17 cellular contexts compared by ENCODE assay signal in the genomic region with DNA sequence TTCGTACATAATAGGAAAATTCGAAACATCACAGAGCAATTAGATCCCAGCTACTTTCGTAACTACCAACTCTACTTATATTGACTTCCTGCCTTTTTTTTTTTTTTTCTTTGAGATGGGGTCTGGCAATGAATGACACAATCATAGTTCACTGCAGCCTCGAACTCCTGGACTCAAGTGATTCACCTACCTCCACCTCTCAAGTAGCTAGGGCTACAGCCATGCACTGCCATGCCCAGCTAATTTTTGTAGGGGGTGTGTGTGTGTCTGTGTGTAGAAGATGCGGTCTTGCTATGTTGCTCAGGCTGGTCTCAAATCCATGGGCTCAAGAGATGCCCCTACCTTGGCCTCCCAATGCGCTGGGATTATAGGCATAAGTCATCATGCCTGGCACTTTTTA. TPM values are rescaled to one million over a fixed set of nuclear protein-coding genes. Genes with fewer than 3 reads are reported as not detected.
DNase-seq lines count a peak whose midpoint lies in the region; ATAC-seq, FAIRE-seq and TF ChIP-seq lines count a peak whose summit lies in the region.
"Had no signal": no experiment of that assay in that cellular context is flagged by ENCODE, and none has a peak within 500 bp of the region (broad histone marks: within the 10 kb centered on the region; RNA-seq: fewer than 3 reads in every experiment).

No MANE protein-coding gene starts in this region.

- no peaks in the 10 kb centered on the region for H3K79me2 ChIP-seq in GM12878 (ENCODE audit: control insufficient read depth, insufficient read depth, low read length)

- H3K27me3 ChIP-seq in GM12878 (replicated peaks in 1 of 2; ENCODE audit: control insufficient read depth in 2 of 2, insufficient read depth in 2 of 2, low read length in 1 of 2) (no peaks in the 10 kb centered on the region), esophagus squamous epithelium (no peaks in the 10 kb centered on the region)
- H3K27me3 ChIP-seq: gastrocnemius medialis, thyroid gland had no signal

- RAD21 ChIA-PET in GM12878 (lab: Charles Lee; ENCODE audit: unreplicated experiment) = interaction anchor here (1.1 kb wide), 1 partner anchor 64 kb away, joined by 4 read pairs; no protein-coding TSS in a partner anchor

- SMC1A ChIA-PET in GM12878 (lab: Charles Lee; ENCODE audit: uncharacterized antibody, unreplicated experiment) = interaction anchor here (1.4 kb wide), 2 partner anchors 23 to 85 kb away, joined by 4 read pairs; no protein-coding TSS in a partner anchor

- ATAC-seq in activated CD8-positive, alpha-beta T cell treated with anti-CD3 and anti-CD28 coated beads for 36 hours = peak; percentile 43
- ATAC-seq in activated CD8-positive, alpha-beta T cell treated with anti-CD3 and anti-CD28 coated beads, Interleukin-2, amount 10 ng/mL, durations not matched to agents 7 days and 5 days = no peak
- 0 out of 3 replicates have a peak, but pooled peaks have one; percentile 10 for ATAC-seq in GM12878
- ATAC-seq: activated CD8-positive, alpha-beta memory T cell treated with anti-CD3 and anti-CD28 coated beads, Interleukin-2, amount 10 ng/mL, durations not matched to agents 7 days and 5 days; gastrocnemius medialis had no signal

- H3K27ac Mint-ChIP-seq in activated CD8-positive, alpha-beta T cell treated with anti-CD3 and anti-CD28 coated beads for 36 hours = peak overlapping the region; percentile 80
- no peak overlapping the region for H3K27ac Mint-ChIP-seq in activated CD8-positive, alpha-beta T cell treated with anti-CD3 and anti-CD28 coated beads, Interleukin-2, amount 10 ng/mL, durations not matched to agents 7 days and 5 days
- H3K27ac Mint-ChIP-seq in progenitor cell of endocrine pancreas = peak overlapping the region; percentile 81
- H3K27ac Mint-ChIP-seq: activated CD8-positive, alpha-beta memory T cell treated with anti-CD3 and anti-CD28 coated beads, Interleukin-2, amount 10 ng/mL, durations not matched to agents 7 days and 5 days had no signal

- peaks cover 13% of the 10 kb centered on the region for H3K36me3 Mint-ChIP-seq in activated CD8-positive, alpha-beta T cell treated with anti-CD3 and anti-CD28 coated beads for 36 hours (ENCODE audit: low read depth)
- peaks cover 20% of the 10 kb centered on the region for H3K36me3 Mint-ChIP-seq in activated CD8-positive, alpha-beta T cell treated with anti-CD3 and anti-CD28 coated beads, Interleukin-2, amount 10 ng/mL, durations not matched to agents 7 days and 5 days (ENCODE audit: low read depth)
- peaks cover 5% of the 10 kb centered on the region for H3K36me3 Mint-ChIP-seq in progenitor cell of endocrine pancreas (ENCODE audit: insufficient read depth)

- H3K9me3 ChIP-seq in GM12878 (replicated peaks; ENCODE audit: control insufficient read depth, insufficient read depth, low read length) = no peaks in the 10 kb centered on the region
- no peaks in the 10 kb centered on the region for H3K9me3 ChIP-seq in esophagus squamous epithelium
- H3K9me3 ChIP-seq: gastrocnemius medialis, thyroid gland had no signal

- H3K4me3 Mint-ChIP-seq in activated CD8-positive, alpha-beta T cell treated with anti-CD3 and anti-CD28 coated beads for 36 hours = no peak overlapping the region
- no peak overlapping the region for H3K4me3 Mint-ChIP-seq in activated CD8-positive, alpha-beta T cell treated with anti-CD3 and anti-CD28 coated beads, Interleukin-2, amount 10 ng/mL, durations not matched to agents 7 days and 5 days
- H3K4me3 Mint-ChIP-seq in progenitor cell of endocrine pancreas (ENCODE audit: low read depth) = no peak overlapping the region
- H3K4me3 Mint-ChIP-seq: activated CD8-positive, alpha-beta memory T cell treated with anti-CD3 and anti-CD28 coated beads, Interleukin-2, amount 10 ng/mL, durations not matched to agents 7 days and 5 days had no signal

- no peak for TF ChIP-seq EP300 in GM12878 (IDR thresholded peaks at IDR 0.05; ENCODE audit: borderline replicate concordance in 1 of 2, control insufficient read depth in 1 of 2, low read depth in 2 of 2, low read length in 2 of 2)

- no peak overlapping the region for H3K9ac ChIP-seq in GM12878 (ENCODE audit: control insufficient read depth, insufficient read depth, low read length)
- H3K9ac ChIP-seq: KMS-11 had no signal

- H2AFZ ChIP-seq in GM12878 (ENCODE audit: control insufficient read depth, low read depth, low read length) = no peak overlapping the region

- 61% methylated on average over 6 of the region's 6 CpGs for WGBS in GM12878 (ENCODE audit: insufficient coverage, insufficient replicate concordance, low lambda C conversion rate, missing lambda C conversion rate)
- WGBS in esophagus squamous epithelium, 2 donors = 60 to 74% methylated on average over 6 of the region's 6 CpGs

- TF ChIP-seq RAD21 in GM12878 (IDR thresholded peaks at IDR 0.05; ENCODE audit: insufficient read depth, low read depth, low read length) = no peak

- no peak overlapping the region for H3K4me2 ChIP-seq in GM12878 (ENCODE audit: control insufficient read depth, insufficient read depth)
- H3K4me2 ChIP-seq: KMS-11 had no signal

- no peaks in the 10 kb centered on the region for H3K27me3 Mint-ChIP-seq in activated CD8-positive, alpha-beta T cell treated with anti-CD3 and anti-CD28 coated beads for 36 hours
- no peaks in the 10 kb centered on the region for H3K27me3 Mint-ChIP-seq in activated CD8-positive, alpha-beta T cell treated with anti-CD3 and anti-CD28 coated beads, Interleukin-2, amount 10 ng/mL, durations not matched to agents 7 days and 5 days (ENCODE audit: low read depth)
- H3K27me3 Mint-ChIP-seq in progenitor cell of endocrine pancreas = no peaks in the 10 kb centered on the region
- H3K27me3 Mint-ChIP-seq: activated CD8-positive, alpha-beta memory T cell treated with anti-CD3 and anti-CD28 coated beads, Interleukin-2, amount 10 ng/mL, durations not matched to agents 7 days and 5 days had no signal

- no peaks in the 10 kb centered on the region for H4K20me1 ChIP-seq in GM12878 (ENCODE audit: control insufficient read depth, insufficient read depth)

- POLR2A ChIA-PET in activated CD8-positive, alpha-beta T cell treated with anti-CD3 and anti-CD28 coated beads for 36 hours (lab: Charles Lee) = interaction anchor here (0.9 to 2.9 kb wide), 6 partner anchors 8 to 52 kb away, joined by 3 to 8 read pairs (median 4); no protein-coding TSS in a partner anchor
- POLR2A ChIA-PET in activated CD8-positive, alpha-beta T cell treated with anti-CD3 and anti-CD28 coated beads, Interleukin-2, amount 10 ng/mL, durations not matched to agents 7 days and 5 days (lab: Charles Lee) = interaction anchor here (0.6 to 1.6 kb wide), 3 partner anchors 13 to 253 kb away, joined by 3 to 4 read pairs (median 3); no protein-coding TSS in a partner anchor
- POLR2A ChIA-PET in GM12878 (lab: Charles Lee) = interaction anchor here (0.7 to 1.1 kb wide), 2 partner anchors 60 to 514 kb away, joined by 4 to 5 read pairs; no protein-coding TSS in a partner anchor

- CTCF ChIA-PET in activated CD8-positive, alpha-beta T cell treated with anti-CD3 and anti-CD28 coated beads for 36 hours (lab: Charles Lee) = no interaction called here
- CTCF ChIA-PET in activated CD8-positive, alpha-beta T cell treated with anti-CD3 and anti-CD28 coated beads, Interleukin-2, amount 10 ng/mL, durations not matched to agents 7 days and 5 days (lab: Charles Lee) = interaction anchor here (1.5 kb wide), 1 partner anchor 31 kb away, joined by 7 read pairs; no protein-coding TSS in a partner anchor
- CTCF ChIA-PET in GM12878 (lab: Yijun Ruan, JAX) = no interaction called here

- no peak for TF ChIP-seq CTCF in activated CD8-positive, alpha-beta T cell treated with anti-CD3 and anti-CD28 coated beads for 36 hours (IDR thresholded peaks at IDR 0.05)
- TF ChIP-seq CTCF in GM12878 (IDR thresholded peaks at IDR 0.05 in 2 of 3, conservative IDR thresholded peaks at IDR 0.05 in 1 of 3; ENCODE audit: control insufficient read depth in 2 of 3, extremely low read depth in 1 of 3, insufficient read depth in 1 of 3, low read depth in 3 of 3, low read length in 3 of 3) (no peak), progenitor cell of endocrine pancreas (IDR thresholded peaks at IDR 0.05; ENCODE audit: unreplicated experiment) (no peak), esophagus squamous epithelium (IDR thresholded peaks at IDR 0.05) (no peak), GM13977 (IDR thresholded peaks at IDR 0.05; ENCODE audit: extremely low read depth, insufficient read depth, missing control alignments) (no peak)

- DNase-seq in activated CD8-positive, alpha-beta T cell treated with anti-CD3 and anti-CD28 coated beads for 36 hours = peak; percentile 47
- no peak for DNase-seq in activated CD8-positive, alpha-beta T cell treated with anti-CD3 and anti-CD28 coated beads, Interleukin-2, amount 10 ng/mL, durations not matched to agents 7 days and 5 days
- DNase-seq in M059J (ENCODE audit: low read depth) (peak; percentile 26), GM12878 (ENCODE audit: low read depth, low spot score) (no peak), progenitor cell of endocrine pancreas (ENCODE audit: low spot score, unreplicated experiment) (no peak), NCI-H226 (no peak), esophagus squamous epithelium (lab: John Stamatoyannopoulos, UW) (no peak), GM13977 (ENCODE audit: low spot score) (no peak)
- DNase-seq: activated CD8-positive, alpha-beta memory T cell treated with anti-CD3 and anti-CD28 coated beads, Interleukin-2, amount 10 ng/mL, durations not matched to agents 7 days and 5 days; effector CD4-positive, alpha-beta T cell; gastrocnemius medialis; NCI-H146; NCI-H774; posterior cingulate gyrus; thyroid gland had no signal

- BruUV-seq in GM12878 (replicated peaks; lab: Mats Ljungman, UMichigan) = no TSS peak

- H3K4me3 ChIP-seq in GM12878 (no peak overlapping the region), esophagus squamous epithelium (no peak overlapping the region)
- H3K4me3 ChIP-seq: gastrocnemius medialis, thyroid gland had no signal

- H3K4me1 ChIP-seq in GM12878 (ENCODE audit: control insufficient read depth, insufficient read depth, low read length) (peaks cover 4% of the 10 kb centered on the region), esophagus squamous epithelium (peaks cover 0 to 3% (median under 1%) of the 10 kb centered on the region in 3 donors)

- FAIRE-seq in GM12878 (lab: Jason Lieb, UNC) = no peak
- FAIRE-seq: GM12891 had no signal

- TF ChIP-seq POLR2A in GM12878 (IDR thresholded peaks at IDR 0.05; ENCODE audit: low read depth, low read length) (no peak), esophagus squamous epithelium (IDR thresholded peaks at IDR 0.05) (no peak)

- H3K4me1 Mint-ChIP-seq in activated CD8-positive, alpha-beta T cell treated with anti-CD3 and anti-CD28 coated beads for 36 hours (ENCODE audit: low read depth) = peaks cover 17% of the 10 kb centered on the region
- peaks cover 7% of the 10 kb centered on the region for H3K4me1 Mint-ChIP-seq in activated CD8-positive, alpha-beta T cell treated with anti-CD3 and anti-CD28 coated beads, Interleukin-2, amount 10 ng/mL, durations not matched to agents 7 days and 5 days (ENCODE audit: low read depth)
- no peaks in the 10 kb centered on the region for H3K4me1 Mint-ChIP-seq in progenitor cell of endocrine pancreas (ENCODE audit: low read depth)

- in situ Hi-C loops in GM12878 (cut with MboI) (no loop called here), GM13977 (cut with MboI; ENCODE audit: low pct_unique_long_range_greater_than_20kb, low sequenced_read_pairs, unreplicated experiment) (no loop called here)

- H3K36me3 ChIP-seq in GM12878 (ENCODE audit: control insufficient read depth in 2 of 2, insufficient read depth in 2 of 2, low read length in 1 of 2) (peaks cover 0 to 7% of the 10 kb centered on the region in 2 experiments), esophagus squamous epithelium (peaks cover 4 to 36% (median 8%) of the 10 kb centered on the region in 3 donors)

- intact Hi-C loops in activated CD8-positive, alpha-beta T cell treated with anti-CD3 and anti-CD28 coated beads for 36 hours (cut with micrococcal nuclease) = no loop called here
- intact Hi-C loops in GM12878 (cut with micrococcal nuclease; ENCODE audit: unreplicated experiment) (no loop called here), esophagus squamous epithelium (cut with DNase I) (no loop called here)

- H3K27ac ChIP-seq in GM12878 (ENCODE audit: control insufficient read depth, insufficient read depth) (no peak overlapping the region), esophagus squamous epithelium (no peak overlapping the region)
- H3K27ac ChIP-seq: gastrocnemius medialis, KMS-11, thyroid gland had no signal

- H3K9me3 Mint-ChIP-seq in activated CD8-positive, alpha-beta T cell treated with anti-CD3 and anti-CD28 coated beads for 36 hours = no peaks in the 10 kb centered on the region
- H3K9me3 Mint-ChIP-seq in activated CD8-positive, alpha-beta T cell treated with anti-CD3 and anti-CD28 coated beads, Interleukin-2, amount 10 ng/mL, durations not matched to agents 7 days and 5 days (ENCODE audit: insufficient read depth) = no peaks in the 10 kb centered on the region
- H3K9me3 Mint-ChIP-seq in progenitor cell of endocrine pancreas (ENCODE audit: low read depth) = no peaks in the 10 kb centered on the region

RNA-seq across cellular contexts. Expression of a gene that starts 5.8 kb away (rescaled TPM):
- 100 to 1,000 TPM; 110 to 113 TPM for total RNA-seq in activated CD8-positive, alpha-beta T cell treated with anti-CD3 and anti-CD28 coated beads for 36 hours
- 10 to 100 TPM; 90.7 to 93.5 TPM for total RNA-seq in activated CD8-positive, alpha-beta T cell treated with anti-CD3 and anti-CD28 coated beads, Interleukin-2, amount 10 ng/mL, durations not matched to agents 7 days and 5 days
- 66.6 and 67.8 TPM in 2 replicates for total RNA-seq in M059J (2014; rRNA removed; shearing (Covaris generic))
- 42.6 and 50.2 TPM in 2 replicates for total RNA-seq in GM12878 (2013; cell fraction: nucleolus; rRNA removed)
- total RNA-seq in GM12878 (2014; rRNA removed) = 49.9 and 55.2 TPM in 2 replicates
- total RNA-seq in GM12878 (2014; rRNA removed; fragmentation: Illumina TruSeq; extraction: Trizol) = 57.6 and 58.4 TPM in 2 replicates
- total RNA-seq in GM12878 (2021) = 60.5 and 71.1 TPM in 2 replicates
- polyA plus RNA-seq in GM12878 (2011; ENCODE audit: low read depth) = 70.0 TPM
- 143 and 198 TPM in 2 replicates for polyA plus RNA-seq in GM12878 (2011; rRNA removed)
- 55.0 and 60.8 TPM in 2 replicates for polyA plus RNA-seq in GM12878 (2011; cell fraction: cytosol; rRNA removed)
- 32.5 and 35.7 TPM in 2 replicates for polyA plus RNA-seq in GM12878 (2011; cell fraction: nucleus; rRNA removed)
- 95.1 and 144 TPM in 2 replicates for polyA plus RNA-seq in GM12878 (2012)
- 105 and 125 TPM in 2 replicates for polyA plus RNA-seq in GM12878 (2014; fragmentation: Illumina TruSeq; extraction: Trizol)
- 100 to 1,000 TPM; 100 to 113 TPM for polyA plus RNA-seq in GM12878 (2014; fragmentation: Nextera tagmentation; extraction: Ambion mirVana)
- polyA plus RNA-seq in GM12878 (2014; rRNA removed) = 51.8 and 67.3 TPM in 2 replicates
- polyA plus RNA-seq in GM12878 (2016; fragmentation: Nextera tagmentation; extraction: Ambion mirVana) = 100 to 1,000 TPM; 153 to 154 TPM
- polyA minus RNA-seq in GM12878 (2011; rRNA and poly(A)+ RNA removed) = 35.6 and 57.1 TPM in 2 replicates
- polyA minus RNA-seq in GM12878 (2011; cell fraction: cytosol; rRNA and poly(A)+ RNA removed) = 26.6 and 28.4 TPM in 2 replicates
- polyA minus RNA-seq in GM12878 (2011; cell fraction: nucleus; rRNA and poly(A)+ RNA removed) = 12.2 and 16.5 TPM in 2 replicates
- 92.3 and 97.4 TPM in 2 replicates for total RNA-seq in progenitor cell of endocrine pancreas
- 10 to 100 TPM; 33.7 to 69.0 (median 57.6) TPM for total RNA-seq in esophagus squamous epithelium

RNA-seq across cellular contexts. Expression of a gene that starts 42.3 kb away (rescaled TPM):
- 100 to 1,000 TPM; 181 to 209 TPM for total RNA-seq in activated CD8-positive, alpha-beta T cell treated with anti-CD3 and anti-CD28 coated beads for 36 hours
- 100 to 1,000 TPM; 174 to 176 TPM for total RNA-seq in activated CD8-positive, alpha-beta T cell treated with anti-CD3 and anti-CD28 coated beads, Interleukin-2, amount 10 ng/mL, durations not matched to agents 7 days and 5 days
- 144 and 237 TPM in 2 replicates for total RNA-seq in M059J (2014; rRNA removed; shearing (Covaris generic))
- 599 and 630 TPM in 2 replicates for total RNA-seq in GM12878 (2013; cell fraction: nucleolus; rRNA removed)
- total RNA-seq in GM12878 (2014; rRNA removed) (134 and 173 TPM in 2 replicates), GM12878 (2014; rRNA removed; fragmentation: Illumina TruSeq; extraction: Trizol) (394 and 401 TPM in 2 replicates), GM12878 (2021) (180 and 213 TPM in 2 replicates), progenitor cell of endocrine pancreas (324 and 336 TPM in 2 replicates), esophagus squamous epithelium (100 to 1,000 TPM; 103 to 185 (median 147) TPM)
- 70.2 TPM for polyA plus RNA-seq in GM12878 (2011; ENCODE audit: low read depth)
- polyA plus RNA-seq in GM12878 (2011; rRNA removed) (230 and 407 TPM in 2 replicates), GM12878 (2014; fragmentation: Illumina TruSeq; extraction: Trizol) (276 and 414 TPM in 2 replicates), GM12878 (2014; fragmentation: Nextera tagmentation; extraction: Ambion mirVana) (100 to 1,000 TPM; 149 to 187 TPM), GM12878 (2014; rRNA removed) (194 and 201 TPM in 2 replicates), GM12878 (2016; fragmentation: Nextera tagmentation; extraction: Ambion mirVana) (100 to 1,000 TPM; 347 to 380 TPM)
- 102 and 125 TPM in 2 replicates for polyA plus RNA-seq in GM12878 (2011; cell fraction: cytosol; rRNA removed)
- polyA plus RNA-seq in GM12878 (2011; cell fraction: nucleus; rRNA removed) = 123 and 141 TPM in 2 replicates
- polyA plus RNA-seq in GM12878 (2012) = 146 and 152 TPM in 2 replicates
- polyA minus RNA-seq in GM12878 (2011; rRNA and poly(A)+ RNA removed) = 284 and 298 TPM in 2 replicates
- 79.1 and 117 TPM in 2 replicates for polyA minus RNA-seq in GM12878 (2011; cell fraction: cytosol; rRNA and poly(A)+ RNA removed)
- 110 and 161 TPM in 2 replicates for polyA minus RNA-seq in GM12878 (2011; cell fraction: nucleus; rRNA and poly(A)+ RNA removed)

RNA-seq across cellular contexts. Expression of a gene that starts 47.3 kb away (rescaled TPM):
- under 1 TPM; 0.63 to 0.89 TPM for total RNA-seq in activated CD8-positive, alpha-beta T cell treated with anti-CD3 and anti-CD28 coated beads for 36 hours
- 1 to 10 TPM; 1.2 to 1.5 TPM for total RNA-seq in activated CD8-positive, alpha-beta T cell treated with anti-CD3 and anti-CD28 coated beads, Interleukin-2, amount 10 ng/mL, durations not matched to agents 7 days and 5 days
- total RNA-seq in M059J (2014; rRNA removed; shearing (Covaris generic)) = not detected in 2 replicates
- 24.3 and 24.7 TPM in 2 replicates for total RNA-seq in GM12878 (2013; cell fraction: nucleolus; rRNA removed)
- total RNA-seq in GM12878 (2014; rRNA removed) (0.98 and 1.2 TPM in 2 replicates), GM12878 (2014; rRNA removed; fragmentation: Illumina TruSeq; extraction: Trizol) (1.7 and 2.4 TPM in 2 replicates), GM12878 (2021) (4.1 and 4.7 TPM in 2 replicates), progenitor cell of endocrine pancreas (0.20 and 0.48 TPM in 2 replicates), esophagus squamous epithelium (1 to 10 TPM in 1 of 4 donors, not detected in 3; 6.4 TPM)
- polyA plus RNA-seq in GM12878 (2011; ENCODE audit: low read depth) = 1.2 TPM
- polyA plus RNA-seq in GM12878 (2011; rRNA removed) (1.1 and 1.5 TPM in 2 replicates), GM12878 (2014; fragmentation: Illumina TruSeq; extraction: Trizol) (0.95 and 1.7 TPM in 2 replicates), GM12878 (2014; fragmentation: Nextera tagmentation; extraction: Ambion mirVana) (under 1 TPM; 0.35 to 0.74 TPM), GM12878 (2014; rRNA removed) (3.2 and 3.3 TPM in 2 replicates), GM12878 (2016; fragmentation: Nextera tagmentation; extraction: Ambion mirVana) (1 to 10 TPM; 1.5 to 1.6 TPM)
- polyA plus RNA-seq in GM12878 (2011; cell fraction: cytosol; rRNA removed) = 1.2 and 1.3 TPM in 2 replicates
- 18.8 and 22.0 TPM in 2 replicates for polyA plus RNA-seq in GM12878 (2011; cell fraction: nucleus; rRNA removed)
- 3.3 and 4.3 TPM in 2 replicates for polyA plus RNA-seq in GM12878 (2012)
- 5.6 and 11.2 TPM in 2 replicates for polyA minus RNA-seq in GM12878 (2011; rRNA and poly(A)+ RNA removed)
- polyA minus RNA-seq in GM12878 (2011; cell fraction: cytosol; rRNA and poly(A)+ RNA removed) = not detected in 2 replicates
- 9.8 and 16.2 TPM in 2 replicates for polyA minus RNA-seq in GM12878 (2011; cell fraction: nucleus; rRNA and poly(A)+ RNA removed)
- total RNA-seq: gastrocnemius medialis, thyroid gland had no signal

RNA-seq across cellular contexts. Expression of a gene that starts 53.9 kb away (rescaled TPM):
- 10 to 100 TPM; 14.4 to 14.5 TPM for total RNA-seq in activated CD8-positive, alpha-beta T cell treated with anti-CD3 and anti-CD28 coated beads for 36 hours
- total RNA-seq in activated CD8-positive, alpha-beta T cell treated with anti-CD3 and anti-CD28 coated beads, Interleukin-2, amount 10 ng/mL, durations not matched to agents 7 days and 5 days = 10 to 100 TPM; 19.0 to 19.9 TPM
- not detected in 2 replicates for total RNA-seq in M059J (2014; rRNA removed; shearing (Covaris generic))
- 108 and 124 TPM in 2 replicates for total RNA-seq in GM12878 (2013; cell fraction: nucleolus; rRNA removed)
- 211 and 238 TPM in 2 replicates for total RNA-seq in GM12878 (2014; rRNA removed)
- 132 and 157 TPM in 2 replicates for total RNA-seq in GM12878 (2014; rRNA removed; fragmentation: Illumina TruSeq; extraction: Trizol)
- 200 and 218 TPM in 2 replicates for total RNA-seq in GM12878 (2021)
- polyA plus RNA-seq in GM12878 (2011; ENCODE audit: low read depth) = 170 TPM
- polyA plus RNA-seq in GM12878 (2011; rRNA removed) = 37.4 and 65.2 TPM in 2 replicates
- polyA plus RNA-seq in GM12878 (2011; cell fraction: cytosol; rRNA removed) = 96.6 and 144 TPM in 2 replicates
- polyA plus RNA-seq in GM12878 (2011; cell fraction: nucleus; rRNA removed) = 140 and 154 TPM in 2 replicates
- 253 and 361 TPM in 2 replicates for polyA plus RNA-seq in GM12878 (2012)
- polyA plus RNA-seq in GM12878 (2014; fragmentation: Illumina TruSeq; extraction: Trizol) = 44.1 and 147 TPM in 2 replicates
- 10 to 100 TPM; 19.3 to 56.9 TPM for polyA plus RNA-seq in GM12878 (2014; fragmentation: Nextera tagmentation; extraction: Ambion mirVana)
- 291 and 321 TPM in 2 replicates for polyA plus RNA-seq in GM12878 (2014; rRNA removed)
- 100 to 1,000 TPM; 369 to 406 TPM for polyA plus RNA-seq in GM12878 (2016; fragmentation: Nextera tagmentation; extraction: Ambion mirVana)
- 43.4 and 79.0 TPM in 2 replicates for polyA minus RNA-seq in GM12878 (2011; rRNA and poly(A)+ RNA removed)
- 21.8 and 23.1 TPM in 2 replicates for polyA minus RNA-seq in GM12878 (2011; cell fraction: cytosol; rRNA and poly(A)+ RNA removed)
- polyA minus RNA-seq in GM12878 (2011; cell fraction: nucleus; rRNA and poly(A)+ RNA removed) = 58.2 and 93.9 TPM in 2 replicates
- 0.24 and 0.80 TPM in 2 replicates for total RNA-seq in progenitor cell of endocrine pancreas
- 10 to 100 TPM in 1 of 4 donors, 1 to 10 TPM in 1, under 1 TPM in 2; 0.49 to 11.0 (median 2.0) TPM for total RNA-seq in esophagus squamous epithelium

RNA-seq across cellular contexts. Expression of a gene that starts 59.1 kb away (rescaled TPM):
- 1 to 10 TPM; 3.9 to 4.1 TPM for total RNA-seq in activated CD8-positive, alpha-beta T cell treated with anti-CD3 and anti-CD28 coated beads for 36 hours
- 1 to 10 TPM; 5.2 to 6.2 TPM for total RNA-seq in activated CD8-positive, alpha-beta T cell treated with anti-CD3 and anti-CD28 coated beads, Interleukin-2, amount 10 ng/mL, durations not matched to agents 7 days and 5 days
- total RNA-seq in M059J (2014; rRNA removed; shearing (Covaris generic)) = 0.15 and 0.81 TPM in 2 replicates
- total RNA-seq in GM12878 (2013; cell fraction: nucleolus; rRNA removed) = 3.5 and 4.4 TPM in 2 replicates
- 3.0 and 3.8 TPM in 2 replicates for total RNA-seq in GM12878 (2014; rRNA removed)
- 1.7 and 2.0 TPM in 2 replicates for total RNA-seq in GM12878 (2014; rRNA removed; fragmentation: Illumina TruSeq; extraction: Trizol)
- total RNA-seq in GM12878 (2021) = 6.0 and 6.5 TPM in 2 replicates
- 1.4 TPM for polyA plus RNA-seq in GM12878 (2011; ENCODE audit: low read depth)
- 0.59 and 1.1 TPM in 2 replicates for polyA plus RNA-seq in GM12878 (2011; rRNA removed)
- polyA plus RNA-seq in GM12878 (2011; cell fraction: cytosol; rRNA removed) = 1.3 and 2.2 TPM in 2 replicates
- polyA plus RNA-seq in GM12878 (2011; cell fraction: nucleus; rRNA removed) = 3.4 and 4.5 TPM in 2 replicates
- polyA plus RNA-seq in GM12878 (2012) = 3.8 and 5.2 TPM in 2 replicates
- 0.78 and 1.4 TPM in 2 replicates for polyA plus RNA-seq in GM12878 (2014; fragmentation: Illumina TruSeq; extraction: Trizol)
- under 1 TPM; 0.14 to 0.58 TPM for polyA plus RNA-seq in GM12878 (2014; fragmentation: Nextera tagmentation; extraction: Ambion mirVana)
- polyA plus RNA-seq in GM12878 (2014; rRNA removed) = 4.7 and 5.1 TPM in 2 replicates
- polyA plus RNA-seq in GM12878 (2016; fragmentation: Nextera tagmentation; extraction: Ambion mirVana) = 1 to 10 TPM; 6.2 to 8.1 TPM
- polyA minus RNA-seq in GM12878 (2011; rRNA and poly(A)+ RNA removed) = 0.95 and 1.9 TPM in 2 replicates
- 0.73 and 1.1 TPM in 2 replicates for polyA minus RNA-seq in GM12878 (2011; cell fraction: cytosol; rRNA and poly(A)+ RNA removed)
- 3.4 and 6.2 TPM in 2 replicates for polyA minus RNA-seq in GM12878 (2011; cell fraction: nucleus; rRNA and poly(A)+ RNA removed)
- 2.0 and 2.2 TPM in 2 replicates for total RNA-seq in progenitor cell of endocrine pancreas
- total RNA-seq in esophagus squamous epithelium = 1 to 10 TPM in 3 of 4 donors, under 1 TPM in 1; 0.95 to 1.8 (median 1.0) TPM

Comparison
In these comparisons a context has a peak if more than half of its experiments do, and no peak if none do; other contexts are left out.
1. DNase-seq: peak in activated CD8-positive, alpha-beta T cell treated with anti-CD3 and anti-CD28 coated beads for 36 hours (single experiment) and M059J (single experiment); none in activated CD8-positive, alpha-beta T cell treated with anti-CD3 and anti-CD28 coated beads, Interleukin-2, amount 10 ng/mL, durations not matched to agents 7 days and 5 days (single experiment), GM12878 (single experiment), progenitor cell of endocrine pancreas (single experiment), NCI-H226 (single experiment), esophagus squamous epithelium (single experiment) and GM13977 (single experiment).